ENCODE assay signal across 33 cellular contexts in the genomic region with DNA sequence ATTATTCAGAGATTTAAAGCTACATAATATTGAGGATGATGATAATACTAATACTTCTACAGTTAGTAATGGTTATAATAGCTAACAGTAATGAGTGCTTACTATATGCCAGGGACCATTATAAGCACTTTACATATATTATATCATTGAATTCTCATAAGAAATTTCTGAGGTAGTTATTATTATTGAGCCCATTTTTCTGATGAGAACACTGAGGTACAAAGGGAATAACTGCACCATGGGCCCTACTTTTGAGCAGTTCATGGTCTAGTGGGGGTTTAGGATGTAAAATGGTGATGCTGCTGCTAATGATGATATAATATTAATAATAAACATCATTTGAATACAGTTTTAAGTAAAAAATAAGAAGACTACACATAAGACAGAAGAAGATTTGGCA.
"Had no signal": no experiment of that assay in that cellular context is flagged by ENCODE, and none has a peak within 500 bp of the region (broad histone marks: within the 10 kb centered on the region; RNA-seq: fewer than 3 reads in every experiment).

No MANE protein-coding gene starts in this region.

- FAIRE-seq: astrocyte, bronchial epithelial cell had no signal

- H3K4me3 ChIP-seq: adrenal gland, ascending aorta, body of pancreas, breast epithelium, cardiac muscle cell had no signal

- H3K36me3 ChIP-seq: adrenal gland, ascending aorta, brain microvascular endothelial cell, breast epithelium, cardiac muscle cell had no signal

- H3K9me3 ChIP-seq: adrenal gland, body of pancreas had no signal

- ATAC-seq: activated naive CD4-positive, alpha-beta T cell treated with anti-CD3 and anti-CD28 coated beads, Interleukin-2, amount 50 U/mL, for 72 hours; activated naive CD8-positive, alpha-beta T cell treated with anti-CD3 and anti-CD28 coated beads, Interleukin-2, amount 50 U/mL, for 24 hours; activated T-cell treated with anti-CD3 and anti-CD28 coated beads, Interleukin-2, amount 50 U/mL, for 4 hours; activated T-cell treated with anti-CD3 and anti-CD28 coated beads, Interleukin-2, amount 50 U/mL, for 72 hours; activated T-helper 17 cell treated with anti-CD3 and anti-CD28 coated beads, Interleukin-2, amount 50 U/mL, for 72 hours; body of pancreas had no signal

- H3K4me1 ChIP-seq: adrenal gland, ascending aorta, body of pancreas, breast epithelium had no signal

- H3K27ac ChIP-seq: adrenal gland, ascending aorta, body of pancreas, brain microvascular endothelial cell, breast epithelium, cardiac muscle cell had no signal

- DNase-seq: activated effector memory CD4-positive, alpha-beta T cell treated with anti-CD3 and anti-CD28 coated beads, Interleukin-2, amount 50 U/mL, for 16 hours; activated effector memory CD4-positive, alpha-beta T cell treated with Interleukin-2 at 50 U/mL for 16 hours; activated gamma-delta T cell; activated gamma-delta T cell treated with Interleukin-2 at 50 U/mL for 16 hours; activated naive CD4-positive, alpha-beta T cell; activated naive CD4-positive, alpha-beta T cell treated with anti-CD3 and anti-CD28 coated beads for 36 hours; activated naive CD4-positive, alpha-beta T cell treated with anti-CD3 and anti-CD28 coated beads, Interleukin-2, amount 10 ng/mL, durations not matched to agents 7 days and 5 days; activated naive CD4-positive, alpha-beta T cell treated with anti-CD3 and anti-CD28 coated beads, Interleukin-2, amount 50 U/mL, for 16 hours; activated naive CD4-positive, alpha-beta T cell treated with Interleukin-2 at 50 U/mL for 16 hours; activated naive CD8-positive, alpha-beta T cell treated with anti-CD3 and anti-CD28 coated beads for 36 hours; activated naive CD8-positive, alpha-beta T cell treated with anti-CD3 and anti-CD28 coated beads, Interleukin-2, amount 10 ng/mL, durations not matched to agents 7 days and 5 days; activated naive CD8-positive, alpha-beta T cell treated with anti-CD3 and anti-CD28 coated beads, Interleukin-2, amount 50 U/mL, for 24 hours; activated T-cell treated with anti-CD3 and anti-CD28 coated beads, Interleukin-2, amount 50 U/mL, for 24 hours; activated T-cell treated with anti-CD3 and anti-CD28 coated beads, Interleukin-2, amount 50 U/mL, for 4 hours; activated T-cell treated with anti-CD3 and anti-CD28 coated beads, Interleukin-2, amount 50 U/mL, for 48 hours; activated T-cell treated with anti-CD3 and anti-CD28 coated beads, Interleukin-2, amount 50 U/mL, for 72 hours; adrenal gland; amniotic stem cell; amygdala; anterior cingulate cortex; aorta; body of pancreas; brain microvascular endothelial cell; caudate nucleus; central memory CD4-positive, alpha-beta T cell; cerebellar nuclear complex had no signal

- H3K27me3 ChIP-seq: adrenal gland, ascending aorta, body of pancreas, brain microvascular endothelial cell, breast epithelium, cardiac muscle cell had no signal
